In genomic region chr19:17988161-17988560, GRCh38 we compare ENCODE assay signal across 22 cellular contexts. TPM values are rescaled to one million over a fixed set of nuclear protein-coding genes. Genes with fewer than 3 reads are reported as not detected.
DNase-seq lines count a peak whose midpoint lies in the region; ATAC-seq, FAIRE-seq and TF ChIP-seq lines count a peak whose summit lies in the region.
"Had no signal": no experiment of that assay in that cellular context is flagged by ENCODE, and none has a peak within 500 bp of the region (broad histone marks: within the 10 kb centered on the region; RNA-seq: fewer than 3 reads in every experiment).

No MANE protein-coding gene starts in this region.

- no peaks in the 10 kb centered on the region for H3K36me3 ChIP-seq in K562 (ENCODE audit: control insufficient read depth, insufficient read depth, low read length)
- H3K36me3 ChIP-seq in sigmoid colon: no peaks in the 10 kb centered on the region
- H3K36me3 ChIP-seq: BE2C, BLaER1 had no signal

- H3K79me2 ChIP-seq in K562 (ENCODE audit: control insufficient read depth, insufficient read depth, low read length): no peaks in the 10 kb centered on the region

- WGBS in A549 (ENCODE audit: missing lambda C conversion rate): 94% methylated on average over 13 of the region's 13 CpGs
- WGBS in K562 (ENCODE audit: insufficient coverage, low coverage, missing lambda C conversion rate): 56% methylated on average over 9 of the region's 13 CpGs
- WGBS in sigmoid colon, 2 donors: 87 to 92% methylated on average over 13 of the region's 13 CpGs

- no peaks in the 10 kb centered on the region for H3K9me3 ChIP-seq in A549
- no peaks in the 10 kb centered on the region for H3K9me3 ChIP-seq in K562 (replicated peaks; ENCODE audit: control insufficient read depth, insufficient read depth, low read depth, low read length)
- H3K9me3 ChIP-seq in sigmoid colon: no peaks in the 10 kb centered on the region
- H3K9me3 ChIP-seq: BE2C, BLaER1 had no signal

- intact Hi-C loops in K562 (cut with micrococcal nuclease): no loop called here
- intact Hi-C loops in sigmoid colon (cut with DNase I): no loop called here

- in situ Hi-C loops in K562 (cut with MboI): no loop called here

- H3K27ac ChIP-seq in A549 (no peak overlapping the region), K562 (ENCODE audit: extremely low read depth, low read depth, low read length) (no peak overlapping the region), sigmoid colon (no peak overlapping the region)
- H3K27ac ChIP-seq: 22Rv1, BLaER1 had no signal

- TF ChIP-seq EP300 in A549 (IDR thresholded peaks at IDR 0.05) (no peak), K562 (IDR thresholded peaks at IDR 0.05; ENCODE audit: low read length) (no peak), sigmoid colon (IDR thresholded peaks at IDR 0.05) (no peak)

- BruUV-seq in K562 (replicated peaks; lab: Mats Ljungman, UMichigan): no TSS peak

- no peaks in the 10 kb centered on the region for H3K9me1 ChIP-seq in K562 (ENCODE audit: control insufficient read depth, insufficient read depth, low read length)

- no peak for TF ChIP-seq CTCF in A549 (IDR thresholded peaks at IDR 0.05)
- TF ChIP-seq CTCF in K562 (IDR thresholded peaks at IDR 0.05 in 2 of 3, conservative IDR thresholded peaks at IDR 0.05 in 1 of 3; ENCODE audit: insufficient read depth in 2 of 3, low read depth in 1 of 3, low read length in 3 of 3): no peak
- no peak for TF ChIP-seq CTCF in sigmoid colon (IDR thresholded peaks at IDR 0.05)

- H3K4me3 ChIP-seq in A549 (no peak overlapping the region), K562 (no peak overlapping the region), sigmoid colon (no peak overlapping the region)
- H3K4me3 ChIP-seq: BLaER1 had no signal

- TF ChIP-seq RAD21 in A549 (conservative IDR thresholded peaks at IDR 0.05 in 1 of 2, IDR thresholded peaks at IDR 0.05 in 1 of 2): no peak
- no peak for TF ChIP-seq RAD21 in K562 (CRISPR knock-in tag; conservative IDR thresholded peaks at IDR 0.05 in 1 of 2, IDR thresholded peaks at IDR 0.05 in 1 of 2)

- H3K4me1 ChIP-seq in A549: no peaks in the 10 kb centered on the region
- H3K4me1 ChIP-seq in K562 (replicated peaks in 1 of 2; ENCODE audit: control insufficient read depth in 2 of 2, insufficient read depth in 2 of 2, low read length in 2 of 2): peaks cover 7 to 24% of the 10 kb centered on the region in 2 experiments; a peak in 4 of 5 replicates
- no peaks in the 10 kb centered on the region for H3K4me1 ChIP-seq in sigmoid colon
- H3K4me1 ChIP-seq: BE2C, BLaER1 had no signal

- no peaks in the 10 kb centered on the region for H4K20me1 ChIP-seq in K562 (replicated peaks; ENCODE audit: control insufficient read depth, insufficient read depth, low read length)
- H4K20me1 ChIP-seq: BLaER1 had no signal

- H3K27me3 ChIP-seq in K562 (ENCODE audit: control insufficient read depth in 2 of 2, insufficient read depth in 2 of 2, low read length in 2 of 2): no peaks in the 10 kb centered on the region
- peaks cover under 1 to 10% (median 4%) of the 10 kb centered on the region in 3 donors for H3K27me3 ChIP-seq in sigmoid colon
- H3K27me3 ChIP-seq: BE2C, BLaER1 had no signal

- no peak for DNase-seq in A549 (ENCODE audit: low read depth in 1 of 2, low spot score in 1 of 2)
- DNase-seq in K562 (ENCODE audit: extremely low read depth in 1 of 4, low spot score in 3 of 4): no peak
- DNase-seq in iPS-NIHi11 (ENCODE audit: low spot score): peak; percentile 1
- no peak for DNase-seq in OCI-M1 (lab: John Stamatoyannopoulos, UW)
- DNase-seq in DMS 273 treated with DMSO at 0.1 percent for 48 hours (lab: John Stamatoyannopoulos, UW): no peak
- DNase-seq in sigmoid colon: no peak
- DNase-seq: ACHN; BE2C; C1 segment of cervical spinal cord; CD4-positive, alpha-beta memory T cell; CD4-positive, CD25-positive, alpha-beta regulatory T cell; CD8-positive, alpha-beta memory T cell; COR-L47; DMS79 treated with DMSO at 0.1 percent for 48 hours; GF-D8 had no signal

- no peak overlapping the region for H2AFZ ChIP-seq in K562 (ENCODE audit: low read depth, low read length)

- no peak for ATAC-seq in A549
- ATAC-seq in K562: no peak

- POLR2A ChIA-PET in A549 (lab: Yijun Ruan, JAX): no interaction called here
- POLR2A ChIA-PET in K562 (lab: Yijun Ruan, JAX): interaction anchor here (0.5 to 0.6 kb wide), 2 partner anchors 401 to 467 kb away, joined by 3 to 4 read pairs; no protein-coding TSS in a partner anchor

- H3K4me2 ChIP-seq in A549 (no peak overlapping the region), K562 (ENCODE audit: insufficient read depth, low read length) (no peak overlapping the region)
- H3K4me2 ChIP-seq: BLaER1 had no signal

- peak overlapping the region in 1 of 2 experiments; percentile 8; a peak in 2 of 4 replicates for H3K9ac ChIP-seq in K562 (ENCODE audit: insufficient read depth in 1 of 2, low read depth in 2 of 2, low read length in 2 of 2)
- H3K9ac ChIP-seq: BLaER1 had no signal

- CTCF ChIA-PET in A549 (lab: Yijun Ruan, JAX): interaction anchor here (0.7 to 17.1 kb wide), 4 partner anchors 9 to 118 kb away, joined by 3 to 493 read pairs (median 6); partner anchors contain the start of gene CCDC124
- CTCF ChIA-PET in K562 (lab: Yijun Ruan, JAX; ENCODE audit: low intra/inter-chr PET ratio): no interaction called here

- TF ChIP-seq POLR2A in A549 (IDR thresholded peaks at IDR 0.05; ENCODE audit: low read length) (no peak), K562 (conservative IDR thresholded peaks at IDR 0.05) (no peak), sigmoid colon (IDR thresholded peaks at IDR 0.05) (no peak)

- FAIRE-seq in A549 (lab: Jason Lieb, UNC): no peak
- no peak for FAIRE-seq in K562 (lab: Jason Lieb, UNC)
- FAIRE-seq: G401.6, GM12891, GM19239 had no signal

RNA-seq across cellular contexts. Expression of gene ARRDC2, which starts 19.8 kb away (rescaled TPM):
- polyA plus RNA-seq in A549 (2011; rRNA removed): 11.2 and 14.5 TPM in 2 replicates
- polyA plus RNA-seq in A549 (2012; cell fraction: cytosol; rRNA removed): 20.2 and 31.4 TPM in 2 replicates
- polyA plus RNA-seq in A549 (2012; cell fraction: nucleus; rRNA removed): 59.5 and 87.8 TPM in 2 replicates
- polyA plus RNA-seq in A549 (2017; fragmentation: RNase III; extraction: RNeasy Plus Mini Kit Qiagen cat#74134 plus additional on column Dnase treatment): 14.8 to 15.2 TPM (median 15.0 TPM) in 3 replicates
- polyA minus RNA-seq in A549 (2011; rRNA and poly(A)+ RNA removed): 5.6 and 7.9 TPM in 2 replicates
- total RNA-seq in K562 (2011; cell fraction: chromatin; rRNA removed; ENCODE audit: low replicate concordance): 23.6 and 51.1 TPM in 2 replicates
- total RNA-seq in K562 (2011; cell fraction: nucleolus; rRNA removed): 35.1 and 37.9 TPM in 2 replicates
- total RNA-seq in K562 (2011; cell fraction: nucleoplasm; rRNA removed): 17.8 and 21.5 TPM in 2 replicates
- 25.6 and 25.9 TPM in 2 replicates for total RNA-seq in K562 (2014; rRNA removed)
- 12.2 and 13.1 TPM in 2 replicates for total RNA-seq in K562 (2014; rRNA removed; fragmentation: Illumina TruSeq; extraction: Trizol)
- total RNA-seq in K562 (2015; rRNA removed; fragmentation: Illumina TruSeq; extraction: Trizol): 16.0 and 16.1 TPM in 2 replicates
- 23.3 and 27.4 TPM in 2 replicates for total RNA-seq in K562 (2021)
- 11.5 and 15.2 TPM in 2 replicates for polyA plus RNA-seq in K562 (2011; rRNA removed)
- polyA plus RNA-seq in K562 (2011; cell fraction: cytosol; rRNA removed): 9.5 and 28.8 TPM in 2 replicates
- polyA plus RNA-seq in K562 (2011; cell fraction: nucleus; rRNA removed): 18.6 and 37.6 TPM in 2 replicates
- 13.2 and 16.4 TPM in 2 replicates for polyA plus RNA-seq in K562 (2012)
- polyA plus RNA-seq in K562 (2014; fragmentation: Illumina TruSeq; extraction: Trizol): 12.7 and 15.6 TPM in 2 replicates
- 1 to 10 TPM; 1.9 to 2.7 TPM for polyA plus RNA-seq in K562 (2014; fragmentation: Nextera tagmentation; extraction: Ambion mirVana)
- polyA plus RNA-seq in K562 (2014; rRNA removed): 25.7 and 25.8 TPM in 2 replicates
- 4.2 and 6.4 TPM in 2 replicates for polyA minus RNA-seq in K562 (2011; rRNA and poly(A)+ RNA removed)
- polyA minus RNA-seq in K562 (2011; cell fraction: cytosol; rRNA and poly(A)+ RNA removed): 10.2 and 11.2 TPM in 2 replicates
- 10.5 and 11.0 TPM in 2 replicates for polyA minus RNA-seq in K562 (2011; cell fraction: nucleus; rRNA and poly(A)+ RNA removed)
- total RNA-seq in sigmoid colon: 10 to 100 TPM; 34.5 to 54.2 (median 37.0) TPM
- 10 to 100 TPM; 22.2 to 44.2 (median 36.5) TPM for polyA plus RNA-seq in sigmoid colon

RNA-seq across cellular contexts. Expression of gene KCNN1, which starts 21.3 kb away (rescaled TPM):
- 0.20 and 0.43 TPM in 2 replicates for polyA plus RNA-seq in A549 (2011; rRNA removed)
- polyA plus RNA-seq in A549 (2012; cell fraction: cytosol; rRNA removed): 0.62 and 0.69 TPM in 2 replicates
- 0.28 and 0.89 TPM in 2 replicates for polyA plus RNA-seq in A549 (2012; cell fraction: nucleus; rRNA removed)
- polyA plus RNA-seq in A549 (2017; fragmentation: RNase III; extraction: RNeasy Plus Mini Kit Qiagen cat#74134 plus additional on column Dnase treatment): 0.56 to 0.85 TPM (median 0.69 TPM) in 3 replicates
- polyA minus RNA-seq in A549 (2011; rRNA and poly(A)+ RNA removed): 0.37 and 0.63 TPM in 2 replicates
- total RNA-seq in K562 (2011; cell fraction: chromatin; rRNA removed; ENCODE audit: low replicate concordance): 1.2 and 3.6 TPM in 2 replicates
- total RNA-seq in K562 (2011; cell fraction: nucleolus; rRNA removed): 2.8 TPM in 2 replicates
- total RNA-seq in K562 (2011; cell fraction: nucleoplasm; rRNA removed): 1.5 and 2.7 TPM in 2 replicates
- total RNA-seq in K562 (2014; rRNA removed): 1.4 and 5.2 TPM in 2 replicates
- 0.22 and 0.33 TPM in 2 replicates for total RNA-seq in K562 (2014; rRNA removed; fragmentation: Illumina TruSeq; extraction: Trizol)
- 0.72 and 0.98 TPM in 2 replicates for total RNA-seq in K562 (2015; rRNA removed; fragmentation: Illumina TruSeq; extraction: Trizol)
- total RNA-seq in K562 (2021): 4.7 and 6.2 TPM in 2 replicates
- polyA plus RNA-seq in K562 (2011; rRNA removed): 1.4 and 2.9 TPM in 2 replicates
- polyA plus RNA-seq in K562 (2011; cell fraction: cytosol; rRNA removed): 4.5 and 7.9 TPM in 2 replicates
- 2.2 and 3.5 TPM in 2 replicates for polyA plus RNA-seq in K562 (2011; cell fraction: nucleus; rRNA removed)
- 2.7 and 5.0 TPM in 2 replicates for polyA plus RNA-seq in K562 (2012)
- 0.25 and 1.1 TPM in 2 replicates for polyA plus RNA-seq in K562 (2014; fragmentation: Illumina TruSeq; extraction: Trizol)
- polyA plus RNA-seq in K562 (2014; fragmentation: Nextera tagmentation; extraction: Ambion mirVana): under 1 TPM; 0.01 to 0.04 TPM
- polyA plus RNA-seq in K562 (2014; rRNA removed): 1.3 and 3.2 TPM in 2 replicates
- 1.2 and 1.5 TPM in 2 replicates for polyA minus RNA-seq in K562 (2011; rRNA and poly(A)+ RNA removed)
- 3.6 and 4.8 TPM in 2 replicates for polyA minus RNA-seq in K562 (2011; cell fraction: cytosol; rRNA and poly(A)+ RNA removed)
- 2.2 and 2.4 TPM in 2 replicates for polyA minus RNA-seq in K562 (2011; cell fraction: nucleus; rRNA and poly(A)+ RNA removed)
- under 1 TPM in 2 of 4 donors, not detected in 2; 0.33 to 0.55 TPM for total RNA-seq in sigmoid colon
- polyA plus RNA-seq in sigmoid colon: under 1 TPM in 1 of 3 donors, not detected in 2; 0.17 TPM
- total RNA-seq: A172; CD4-positive, alpha-beta memory T cell; CD4-positive, CD25-positive, alpha-beta regulatory T cell had no signal
- polyA plus RNA-seq: CD14-positive monocyte; CD4-positive, alpha-beta memory T cell; CD4-positive, CD25-positive, alpha-beta regulatory T cell; CD8-positive, alpha-beta memory T cell had no signal

RNA-seq across cellular contexts. Expression of gene CCDC124, which starts 55.3 kb away (rescaled TPM):
- 20.8 and 35.4 TPM in 2 replicates for polyA plus RNA-seq in A549 (2011; rRNA removed)
- 175 and 186 TPM in 2 replicates for polyA plus RNA-seq in A549 (2012; cell fraction: cytosol; rRNA removed)
- polyA plus RNA-seq in A549 (2012; cell fraction: nucleus; rRNA removed): 127 and 154 TPM in 2 replicates
- 113 to 123 TPM (median 116 TPM) in 3 replicates for polyA plus RNA-seq in A549 (2017; fragmentation: RNase III; extraction: RNeasy Plus Mini Kit Qiagen cat#74134 plus additional on column Dnase treatment)
- 3.9 and 10.2 TPM in 2 replicates for polyA minus RNA-seq in A549 (2011; rRNA and poly(A)+ RNA removed)
- 16.5 and 44.8 TPM in 2 replicates for total RNA-seq in K562 (2011; cell fraction: chromatin; rRNA removed; ENCODE audit: low replicate concordance)
- 48.6 and 53.7 TPM in 2 replicates for total RNA-seq in K562 (2011; cell fraction: nucleolus; rRNA removed)
- 28.2 and 35.4 TPM in 2 replicates for total RNA-seq in K562 (2011; cell fraction: nucleoplasm; rRNA removed)
- total RNA-seq in K562 (2014; rRNA removed): 150 and 197 TPM in 2 replicates
- total RNA-seq in K562 (2014; rRNA removed; fragmentation: Illumina TruSeq; extraction: Trizol): 4.1 and 5.8 TPM in 2 replicates
- 38.5 and 40.5 TPM in 2 replicates for total RNA-seq in K562 (2015; rRNA removed; fragmentation: Illumina TruSeq; extraction: Trizol)
- total RNA-seq in K562 (2021): 145 and 149 TPM in 2 replicates
- 38.0 and 40.1 TPM in 2 replicates for polyA plus RNA-seq in K562 (2011; rRNA removed)
- polyA plus RNA-seq in K562 (2011; cell fraction: cytosol; rRNA removed): 63.8 and 189 TPM in 2 replicates
- 31.4 and 62.8 TPM in 2 replicates for polyA plus RNA-seq in K562 (2011; cell fraction: nucleus; rRNA removed)
- 66.3 and 130 TPM in 2 replicates for polyA plus RNA-seq in K562 (2012)
- 28.1 and 97.0 TPM in 2 replicates for polyA plus RNA-seq in K562 (2014; fragmentation: Illumina TruSeq; extraction: Trizol)
- 10 to 100 TPM in 1 of 2 experiments, 1 to 10 TPM in 1; 6.6 to 19.4 TPM for polyA plus RNA-seq in K562 (2014; fragmentation: Nextera tagmentation; extraction: Ambion mirVana)
- 213 and 234 TPM in 2 replicates for polyA plus RNA-seq in K562 (2014; rRNA removed)
- polyA minus RNA-seq in K562 (2011; rRNA and poly(A)+ RNA removed): 7.0 and 9.2 TPM in 2 replicates
- polyA minus RNA-seq in K562 (2011; cell fraction: cytosol; rRNA and poly(A)+ RNA removed): 24.4 and 37.9 TPM in 2 replicates
- 10.2 and 13.8 TPM in 2 replicates for polyA minus RNA-seq in K562 (2011; cell fraction: nucleus; rRNA and poly(A)+ RNA removed)
- 10 to 100 TPM; 52.8 to 86.4 (median 73.1) TPM for total RNA-seq in sigmoid colon
- 100 to 1,000 TPM in 1 of 3 donors, 10 to 100 TPM in 2; 72.8 to 126 (median 99.1) TPM for polyA plus RNA-seq in sigmoid colon

Comparison
In these comparisons a context has a peak if more than half of its experiments do, and no peak if none do; other contexts are left out.
1. Of the 35 proteins assayed by ChIP-seq in both K562 and A549: peak only in K562: none; only in A549: none; in both: ZFP36; in neither: 33; mixed calls (peak in some experiments, not most) for 1.